12 cellular contexts compared by ENCODE assay signal in genomic region chr2:232363064-232363783, GRCh38. TPM values are rescaled to one million over a fixed set of nuclear protein-coding genes. Genes with fewer than 3 reads are reported as not detected.
DNase-seq lines count a peak whose midpoint lies in the region; ATAC-seq and TF ChIP-seq lines count a peak whose summit lies in the region.
"Not testable (repeated sequence)": the region's sequence is repeated elsewhere in the genome, so short reads cannot be mapped to it uniquely, and the experiment has no call there.
"Had no signal": no experiment of that assay in that cellular context is flagged by ENCODE, and none has a peak within 500 bp of the region (broad histone marks: within the 10 kb centered on the region; RNA-seq: fewer than 3 reads in every experiment).

No MANE protein-coding gene starts in this region.

- peaks cover 14% of the 10 kb centered on the region for H3K4me1 Mint-ChIP-seq in WTC11
- peaks cover 14% of the 10 kb centered on the region for H3K4me1 Mint-ChIP-seq in activated T-helper 2 cell treated with anti-CD3 and anti-CD28 coated beads, Interferon-gamma antibody, Interleukin-2, Interleukin-4, amounts not matched to agents 10 μg/mL and 5 μg/mL and 100 μg/mL, durations not matched to agents 14 hours and 24 hours and 36 hours (ENCODE audit: low read depth)

- H3K36me3 ChIP-seq in BLaER1; MM.1S (replicated peaks; ENCODE audit: insufficient read depth, low read length); effector memory CD4-positive, alpha-beta T cell (ENCODE audit: control insufficient read depth, insufficient read depth, low read length); spleen: not testable (repeated sequence)

- H3K27me3 Mint-ChIP-seq in WTC11 (ENCODE audit: low read depth); activated T-helper 2 cell treated with anti-CD3 and anti-CD28 coated beads, Interferon-gamma antibody, Interleukin-2, Interleukin-4, amounts not matched to agents 10 μg/mL and 5 μg/mL and 100 μg/mL, durations not matched to agents 14 hours and 24 hours and 36 hours (ENCODE audit: low read depth): not testable (repeated sequence)

- H3K27ac ChIP-seq in BLaER1 (peak overlapping the region; percentile 75), MM.1S (ENCODE audit: low read length) (peak overlapping the region; percentile 80), spleen (peak overlapping the region in 3 of 8 donors; percentile 20 to 32 (median 25))
- H3K27ac ChIP-seq in effector memory CD4-positive, alpha-beta T cell (ENCODE audit: insufficient read depth, low read length, poor library complexity, severe bottlenecking) = not testable (repeated sequence)

- H3K9ac ChIP-seq in BLaER1 (peak overlapping the region; percentile 58; the same call in 1 of the 2 replicates), MM.1S (ENCODE audit: low read length) (peak overlapping the region; percentile 53; the same call in 1 of the 2 replicates)

- not testable (repeated sequence) for H3K4me3 Mint-ChIP-seq in WTC11
- H3K4me3 Mint-ChIP-seq in activated T-helper 2 cell treated with anti-CD3 and anti-CD28 coated beads, Interferon-gamma antibody, Interleukin-2, Interleukin-4, amounts not matched to agents 10 μg/mL and 5 μg/mL and 100 μg/mL, durations not matched to agents 14 hours and 24 hours and 36 hours (ENCODE audit: low read depth) = peak overlapping the region; percentile 58

- DNase-seq in MM.1S (peak; percentile 10), WTC11 (ENCODE audit: low spot score) (peak; percentile 13), spleen (peak; percentile 50)
- DNase-seq in activated T-helper 2 cell treated with anti-CD3 and anti-CD28 coated beads, Interferon-gamma antibody, Interleukin-2, Interleukin-4, amounts not matched to agents 10 μg/mL and 5 μg/mL and 100 μg/mL, durations not matched to agents 14 hours and 24 hours and 36 hours (ENCODE audit: low spot score); effector memory CD4-positive, alpha-beta T cell: not testable (repeated sequence)

- H3K9me2 ChIP-seq in MM.1S (replicated peaks; ENCODE audit: insufficient read depth, low read length) = not testable (repeated sequence)

- not testable (repeated sequence) for H3K27me3 ChIP-seq in BLaER1; MM.1S (replicated peaks; ENCODE audit: insufficient read depth, low read length); effector memory CD4-positive, alpha-beta T cell (replicated peaks; ENCODE audit: control insufficient read depth, insufficient read depth, low read length, poor library complexity, severe bottlenecking); mononuclear cell (ENCODE audit: insufficient read depth, low read length); spleen (replicated peaks in 1 of 7)

- POLR2A ChIA-PET in WTC11 (lab: Charles Lee) = not testable (repeated sequence)

- peak overlapping the region; percentile 95 for H2AFZ ChIP-seq in MM.1S (ENCODE audit: low read length)

- H3K79me2 ChIP-seq in MM.1S (ENCODE audit: low read length) = not testable (repeated sequence)

- H3K4me2 ChIP-seq in BLaER1 (peak overlapping the region; percentile 92), MM.1S (ENCODE audit: low read depth, low read length) (peak overlapping the region; percentile 91)

- H3K4me1 ChIP-seq in BLaER1 (peaks cover 59% of the 10 kb centered on the region), MM.1S (ENCODE audit: low read length) (peaks cover 30% of the 10 kb centered on the region), mononuclear cell (ENCODE audit: insufficient read depth, low read length) (peaks cover 13% of the 10 kb centered on the region), spleen (peaks cover 4 to 18% (median 7%) of the 10 kb centered on the region in 6 donors)
- not testable (repeated sequence) for H3K4me1 ChIP-seq in effector memory CD4-positive, alpha-beta T cell (ENCODE audit: control insufficient read depth, insufficient read depth, low read length, poor library complexity, severe bottlenecking)

- ATAC-seq in GM18909 (IDR thresholded peaks at IDR 0.05; ENCODE audit: poor library complexity, unreplicated experiment) = peak; percentile 20
- ATAC-seq in WTC11 = not testable (repeated sequence)

- 64 to 78% (median 71%) methylated on average over 8 to 12 of the region's 12 CpGs for WGBS in spleen, 5 donors

- H3K36me3 Mint-ChIP-seq in WTC11; activated T-helper 2 cell treated with anti-CD3 and anti-CD28 coated beads, Interferon-gamma antibody, Interleukin-2, Interleukin-4, amounts not matched to agents 10 μg/mL and 5 μg/mL and 100 μg/mL, durations not matched to agents 14 hours and 24 hours and 36 hours (ENCODE audit: low read depth): not testable (repeated sequence)

- TF ChIP-seq POLR2A in spleen (IDR thresholded peaks at IDR 0.05) = not testable (repeated sequence)

- H3K9me3 Mint-ChIP-seq in WTC11 = peaks cover 11% of the 10 kb centered on the region; the same call in 1 of the 2 replicates
- H3K9me3 Mint-ChIP-seq in activated T-helper 2 cell treated with anti-CD3 and anti-CD28 coated beads, Interferon-gamma antibody, Interleukin-2, Interleukin-4, amounts not matched to agents 10 μg/mL and 5 μg/mL and 100 μg/mL, durations not matched to agents 14 hours and 24 hours and 36 hours = not testable (repeated sequence)

- intact Hi-C loops in activated T-helper 2 cell treated with anti-CD3 and anti-CD28 coated beads, Interferon-gamma antibody, Interleukin-2, Interleukin-4, amounts not matched to agents 10 μg/mL and 5 μg/mL and 100 μg/mL, durations not matched to agents 14 hours and 24 hours and 36 hours (cut with micrococcal nuclease); spleen (cut with DNase I; ENCODE audit: low total_unique reads): not testable (repeated sequence)

- H3K9me3 ChIP-seq in BLaER1 = peaks cover 14% of the 10 kb centered on the region
- H3K9me3 ChIP-seq in MM.1S (replicated peaks; ENCODE audit: insufficient read depth, low read length); effector memory CD4-positive, alpha-beta T cell (ENCODE audit: control insufficient read depth, low read length); mononuclear cell (ENCODE audit: low read depth, low read length): not testable (repeated sequence)
- H3K9me3 ChIP-seq in spleen = peaks cover 0 to 12% (median 6%) of the 10 kb centered on the region in 8 donors

- peak; percentile 13 for TF ChIP-seq CTCF in MM.1S (IDR thresholded peaks at IDR 0.05; ENCODE audit: low read length)
- TF ChIP-seq CTCF in WTC11 (IDR thresholded peaks at IDR 0.05); spleen (IDR thresholded peaks at IDR 0.05 in 8 of 11, conservative IDR thresholded peaks at IDR 0.05 in 3 of 11): not testable (repeated sequence)

- H3K4me3 ChIP-seq in BLaER1 = peak overlapping the region; percentile 51
- peak overlapping the region; percentile 34; the same call in 1 of the 2 replicates for H3K4me3 ChIP-seq in MM.1S (ENCODE audit: low read length)
- H3K4me3 ChIP-seq in effector memory CD4-positive, alpha-beta T cell (ENCODE audit: insufficient read depth, low read depth, low read length, poor library complexity, severe bottlenecking) = peak overlapping the region; percentile 55
- H3K4me3 ChIP-seq in mononuclear cell (ENCODE audit: low read length) = peak overlapping the region; percentile 30
- H3K4me3 ChIP-seq in spleen = peak overlapping the region in 5 of 8 donors; percentile 21 to 60 (median 34)

- H3F3A ChIP-seq in MM.1S (ENCODE audit: insufficient read depth, low read length) = peaks cover 22% of the 10 kb centered on the region

- H4K20me1 ChIP-seq in BLaER1; MM.1S (ENCODE audit: insufficient read depth, low read length): not testable (repeated sequence)

- CTCF ChIA-PET in WTC11 (lab: Charles Lee) = interaction anchor here (0.6 to 6.4 kb wide), 9 partner anchors 22 to 718 kb away, joined by 3 to 78 read pairs (median 5); no protein-coding TSS in a partner anchor

- not testable (repeated sequence) for H3K27ac Mint-ChIP-seq in WTC11; activated T-helper 2 cell treated with anti-CD3 and anti-CD28 coated beads, Interferon-gamma antibody, Interleukin-2, Interleukin-4, amounts not matched to agents 10 μg/mL and 5 μg/mL and 100 μg/mL, durations not matched to agents 14 hours and 24 hours and 36 hours

RNA-seq across cellular contexts. Expression of gene ALPP, which starts 15.3 kb away (rescaled TPM):
- total RNA-seq in WTC11 (2021) (0.14 to 0.20 TPM (median 0.14 TPM) in 3 replicates), mononuclear cell (not detected), spleen (not detected)
- total RNA-seq in activated T-helper 2 cell treated with anti-CD3 and anti-CD28 coated beads, Interferon-gamma antibody, Interleukin-2, Interleukin-4, amounts not matched to agents 10 μg/mL and 5 μg/mL and 100 μg/mL, durations not matched to agents 14 hours and 24 hours and 36 hours = not detected in 2 replicates
- polyA plus RNA-seq in spleen = not detected
- total RNA-seq: left cardiac atrium had no signal
- polyA plus RNA-seq: GM23338, IgD-negative memory B cell had no signal

RNA-seq across cellular contexts. Expression of gene ALPG, which starts 43.4 kb away (rescaled TPM):
- total RNA-seq in WTC11 (2021) (0.94 to 1.3 TPM (median 1.2 TPM) in 3 replicates), mononuclear cell (not detected), spleen (not detected)
- total RNA-seq in activated T-helper 2 cell treated with anti-CD3 and anti-CD28 coated beads, Interferon-gamma antibody, Interleukin-2, Interleukin-4, amounts not matched to agents 10 μg/mL and 5 μg/mL and 100 μg/mL, durations not matched to agents 14 hours and 24 hours and 36 hours = not detected in 2 replicates
- not detected for polyA plus RNA-seq in spleen
- total RNA-seq: body of pancreas, left cardiac atrium had no signal
- polyA plus RNA-seq: IgD-negative memory B cell had no signal
